Comparison of ENCODE assay signal across 9 cellular contexts in genomic region chr20:3890999-3891929, GRCh38. TPM values are rescaled to one million over a fixed set of nuclear protein-coding genes. Genes with fewer than 3 reads are reported as not detected.
DNase-seq lines count a peak whose midpoint lies in the region; ATAC-seq lines count a peak whose summit lies in the region.
"Had no signal": no experiment of that assay in that cellular context is flagged by ENCODE, and none has a peak within 500 bp of the region (broad histone marks: within the 10 kb centered on the region; RNA-seq: fewer than 3 reads in every experiment).

No MANE protein-coding gene starts in this region.

- no peak for DNase-seq in activated CD4-positive, alpha-beta T cell treated with anti-CD3 and anti-CD28 coated beads, Interleukin-2, amount 10 ng/mL, durations not matched to agents 24 days and 14 days
- DNase-seq in activated CD4-positive, alpha-beta T cell treated with anti-CD3 and anti-CD28 coated beads for 48 hours: no peak
- no peak for DNase-seq in activated CD8-positive, alpha-beta T cell treated with anti-CD3 and anti-CD28 coated beads, Interleukin-2, amount 10 ng/mL, durations not matched to agents 7 days and 5 days
- no peak for DNase-seq in NCI-H1436 treated with DMSO at 0.1 percent for 48 hours (lab: John Stamatoyannopoulos, UW)
- DNase-seq: DMS 273 treated with DMSO at 0.1 percent for 48 hours had no signal

- no peaks in the 10 kb centered on the region for H3K27me3 Mint-ChIP-seq in activated CD4-positive, alpha-beta T cell treated with anti-CD3 and anti-CD28 coated beads, Interleukin-2, amount 10 ng/mL, durations not matched to agents 24 days and 14 days
- no peaks in the 10 kb centered on the region for H3K27me3 Mint-ChIP-seq in activated CD8-positive, alpha-beta T cell treated with anti-CD3 and anti-CD28 coated beads, Interleukin-2, amount 10 ng/mL, durations not matched to agents 7 days and 5 days (ENCODE audit: low read depth)

- H3K36me3 Mint-ChIP-seq in activated CD4-positive, alpha-beta T cell treated with anti-CD3 and anti-CD28 coated beads, Interleukin-2, amount 10 ng/mL, durations not matched to agents 24 days and 14 days (ENCODE audit: low read depth): peaks cover 42% of the 10 kb centered on the region
- H3K36me3 Mint-ChIP-seq in activated CD8-positive, alpha-beta T cell treated with anti-CD3 and anti-CD28 coated beads, Interleukin-2, amount 10 ng/mL, durations not matched to agents 7 days and 5 days (ENCODE audit: low read depth): peaks cover 56% of the 10 kb centered on the region

- H3K27ac ChIP-seq in stomach smooth muscle (ENCODE audit: low read length): no peak overlapping the region

- no peak for ATAC-seq in activated CD8-positive, alpha-beta T cell treated with anti-CD3 and anti-CD28 coated beads, Interleukin-2, amount 10 ng/mL, durations not matched to agents 7 days and 5 days
- no peak for ATAC-seq in HG03095 (IDR thresholded peaks at IDR 0.05; ENCODE audit: unreplicated experiment)
- no peak for ATAC-seq in GM19467 (IDR thresholded peaks at IDR 0.05; ENCODE audit: unreplicated experiment)

- H3K4me3 Mint-ChIP-seq in activated CD4-positive, alpha-beta T cell treated with anti-CD3 and anti-CD28 coated beads, Interleukin-2, amount 10 ng/mL, durations not matched to agents 24 days and 14 days: peak overlapping the region; percentile 100
- peak overlapping the region; percentile 98 for H3K4me3 Mint-ChIP-seq in activated CD8-positive, alpha-beta T cell treated with anti-CD3 and anti-CD28 coated beads, Interleukin-2, amount 10 ng/mL, durations not matched to agents 7 days and 5 days

- CTCF ChIA-PET in activated CD8-positive, alpha-beta T cell treated with anti-CD3 and anti-CD28 coated beads, Interleukin-2, amount 10 ng/mL, durations not matched to agents 7 days and 5 days (lab: Charles Lee): interaction anchor here (0.8 to 1.2 kb wide), 4 partner anchors 105 to 202 kb away, joined by 3 read pairs; partner anchors contain the start of gene CENPB

- H3K4me1 ChIP-seq in iPS-15b (ENCODE audit: control insufficient read depth, insufficient read depth, low read length): peaks cover 16% of the 10 kb centered on the region
- peaks cover 32% of the 10 kb centered on the region for H3K4me1 ChIP-seq in stomach smooth muscle (ENCODE audit: control insufficient read depth, insufficient read depth, low read length)

- peak overlapping the region; percentile 99 for H3K27ac Mint-ChIP-seq in activated CD4-positive, alpha-beta T cell treated with anti-CD3 and anti-CD28 coated beads, Interleukin-2, amount 10 ng/mL, durations not matched to agents 24 days and 14 days
- H3K27ac Mint-ChIP-seq in activated CD8-positive, alpha-beta T cell treated with anti-CD3 and anti-CD28 coated beads, Interleukin-2, amount 10 ng/mL, durations not matched to agents 7 days and 5 days: peak overlapping the region; percentile 97

- intact Hi-C loops in activated CD4-positive, alpha-beta T cell treated with anti-CD3 and anti-CD28 coated beads, Interleukin-2, amount 10 ng/mL, durations not matched to agents 24 days and 14 days (cut with micrococcal nuclease): no loop called here

- POLR2A ChIA-PET in activated CD8-positive, alpha-beta T cell treated with anti-CD3 and anti-CD28 coated beads, Interleukin-2, amount 10 ng/mL, durations not matched to agents 7 days and 5 days (lab: Charles Lee): interaction anchor here (0.6 to 1.2 kb wide), 3 partner anchors 9 to 20 kb away, joined by 3 read pairs; no protein-coding TSS in a partner anchor

- H3K4me3 ChIP-seq in iPS-15b (ENCODE audit: low read depth, low read length) (peak overlapping the region; percentile 88), stomach smooth muscle (ENCODE audit: low read length in 2 of 2) (peak overlapping the region; percentile 85 to 96)

- H3K9me3 ChIP-seq in iPS-15b (ENCODE audit: control insufficient read depth, insufficient read depth, low read length): no peaks in the 10 kb centered on the region
- no peaks in the 10 kb centered on the region for H3K9me3 ChIP-seq in stomach smooth muscle (ENCODE audit: control insufficient read depth in 2 of 2, low read length in 2 of 2)

- H3K9me3 Mint-ChIP-seq in activated CD4-positive, alpha-beta T cell treated with anti-CD3 and anti-CD28 coated beads, Interleukin-2, amount 10 ng/mL, durations not matched to agents 24 days and 14 days: no peaks in the 10 kb centered on the region
- H3K9me3 Mint-ChIP-seq in activated CD8-positive, alpha-beta T cell treated with anti-CD3 and anti-CD28 coated beads, Interleukin-2, amount 10 ng/mL, durations not matched to agents 7 days and 5 days (ENCODE audit: insufficient read depth): no peaks in the 10 kb centered on the region

- peak overlapping the region; percentile 93 for H3K9ac ChIP-seq in iPS-15b (ENCODE audit: low read depth, low read length)
- H3K9ac ChIP-seq in stomach smooth muscle (ENCODE audit: low read length in 2 of 2): peak overlapping the region in 1 of 2 donors; percentile 70

- peaks cover 3% of the 10 kb centered on the region for H3K36me3 ChIP-seq in iPS-15b (ENCODE audit: control insufficient read depth, insufficient read depth, low read length)
- no peaks in the 10 kb centered on the region for H3K36me3 ChIP-seq in stomach smooth muscle (ENCODE audit: control insufficient read depth in 2 of 2, insufficient read depth in 2 of 2, low read length in 2 of 2)

- H3K4me1 Mint-ChIP-seq in activated CD4-positive, alpha-beta T cell treated with anti-CD3 and anti-CD28 coated beads, Interleukin-2, amount 10 ng/mL, durations not matched to agents 24 days and 14 days: peaks cover 52% of the 10 kb centered on the region
- peaks cover 52% of the 10 kb centered on the region for H3K4me1 Mint-ChIP-seq in activated CD8-positive, alpha-beta T cell treated with anti-CD3 and anti-CD28 coated beads, Interleukin-2, amount 10 ng/mL, durations not matched to agents 7 days and 5 days (ENCODE audit: low read depth)

- H3K27me3 ChIP-seq in iPS-15b (ENCODE audit: control insufficient read depth, insufficient read depth, low read length) (no peaks in the 10 kb centered on the region), stomach smooth muscle (ENCODE audit: control insufficient read depth in 1 of 2, insufficient read depth in 2 of 2, low read length in 2 of 2) (no peaks in the 10 kb centered on the region)

RNA-seq across cellular contexts. Expression of gene PANK2, which starts 2.1 kb away (rescaled TPM):
- total RNA-seq in activated CD4-positive, alpha-beta T cell treated with anti-CD3 and anti-CD28 coated beads, Interleukin-2, amount 10 ng/mL, durations not matched to agents 24 days and 14 days: 45.4 and 52.2 TPM in 2 replicates
- 10 to 100 TPM; 73.1 to 74.4 TPM for total RNA-seq in activated CD8-positive, alpha-beta T cell treated with anti-CD3 and anti-CD28 coated beads, Interleukin-2, amount 10 ng/mL, durations not matched to agents 7 days and 5 days

RNA-seq across cellular contexts. Expression of gene MAVS, which starts 44.6 kb away (rescaled TPM):
- 39.3 and 40.2 TPM in 2 replicates for total RNA-seq in activated CD4-positive, alpha-beta T cell treated with anti-CD3 and anti-CD28 coated beads, Interleukin-2, amount 10 ng/mL, durations not matched to agents 24 days and 14 days
- total RNA-seq in activated CD8-positive, alpha-beta T cell treated with anti-CD3 and anti-CD28 coated beads, Interleukin-2, amount 10 ng/mL, durations not matched to agents 7 days and 5 days: 10 to 100 TPM; 29.7 TPM
